ENCODE assay signal across 13 cellular contexts in the genomic region with DNA sequence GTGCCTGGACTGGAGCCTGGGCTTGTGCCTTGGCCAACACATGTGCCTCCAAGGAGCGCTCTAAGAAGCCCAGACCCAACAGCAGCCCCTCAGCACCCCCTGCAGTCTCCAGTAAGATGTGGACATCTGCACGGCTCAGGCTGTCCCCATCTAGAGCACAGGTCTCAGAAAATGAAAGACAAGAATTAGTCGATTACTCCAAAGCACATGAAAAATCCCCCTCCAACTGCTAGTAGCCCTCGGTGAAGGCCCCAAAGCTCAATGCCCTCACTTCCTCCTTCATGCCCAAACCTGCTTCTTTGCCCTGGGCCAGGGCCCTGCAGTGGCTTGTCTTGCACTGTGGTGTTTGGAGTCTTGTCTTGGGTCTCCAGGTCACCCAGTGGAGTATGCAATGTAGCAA.
DNase-seq lines count a peak whose midpoint lies in the region; ATAC-seq and TF ChIP-seq lines count a peak whose summit lies in the region.
"Had no signal": no experiment of that assay in that cellular context is flagged by ENCODE, and none has a peak within 500 bp of the region (broad histone marks: within the 10 kb centered on the region; RNA-seq: fewer than 3 reads in every experiment).

No MANE protein-coding gene starts in this region.

- no peaks in the 10 kb centered on the region for H3K27me3 Mint-ChIP-seq in activated naive CD8-positive, alpha-beta T cell treated with anti-CD3 and anti-CD28 coated beads, Interleukin-2, amount 50 U/mL, for 24 hours
- H3K27me3 Mint-ChIP-seq: CD8-positive, alpha-beta memory T cell had no signal

- peaks cover 3% of the 10 kb centered on the region for H3K4me1 Mint-ChIP-seq in activated naive CD8-positive, alpha-beta T cell treated with anti-CD3 and anti-CD28 coated beads, Interleukin-2, amount 50 U/mL, for 24 hours
- H3K4me1 Mint-ChIP-seq: CD8-positive, alpha-beta memory T cell; IgD-negative memory B cell had no signal

- TF ChIP-seq CTCF in GM12865 (IDR thresholded peaks at IDR 0.05; ENCODE audit: insufficient read depth, low read depth, low read length, missing control alignments), result peak; percentile 45

- peak; percentile 63 for ATAC-seq in GM19043 (IDR thresholded peaks at IDR 0.05; ENCODE audit: low read depth, unreplicated experiment)
- peak; percentile 73 for ATAC-seq in HG03064 (IDR thresholded peaks at IDR 0.05; ENCODE audit: low read depth, unreplicated experiment)
- peak; percentile 59 for ATAC-seq in activated naive CD8-positive, alpha-beta T cell treated with anti-CD3 and anti-CD28 coated beads, Interleukin-2, amount 50 U/mL, for 24 hours

- H3K36me3 Mint-ChIP-seq in activated naive CD8-positive, alpha-beta T cell treated with anti-CD3 and anti-CD28 coated beads, Interleukin-2, amount 50 U/mL, for 24 hours (ENCODE audit: low read depth), result no peaks in the 10 kb centered on the region
- H3K36me3 Mint-ChIP-seq: CD8-positive, alpha-beta memory T cell; IgD-negative memory B cell had no signal

- H3K27ac Mint-ChIP-seq in activated naive CD8-positive, alpha-beta T cell treated with anti-CD3 and anti-CD28 coated beads, Interleukin-2, amount 50 U/mL, for 24 hours, result no peak overlapping the region
- H3K27ac Mint-ChIP-seq: IgD-negative memory B cell had no signal

- no peak overlapping the region for H3K4me3 Mint-ChIP-seq in activated naive CD8-positive, alpha-beta T cell treated with anti-CD3 and anti-CD28 coated beads, Interleukin-2, amount 50 U/mL, for 24 hours
- H3K4me3 Mint-ChIP-seq: CD8-positive, alpha-beta memory T cell; IgD-negative memory B cell had no signal

- no peaks in the 10 kb centered on the region for H3K9me3 Mint-ChIP-seq in activated naive CD8-positive, alpha-beta T cell treated with anti-CD3 and anti-CD28 coated beads, Interleukin-2, amount 50 U/mL, for 24 hours
- H3K9me3 Mint-ChIP-seq: CD8-positive, alpha-beta memory T cell; IgD-negative memory B cell had no signal

- no peak overlapping the region for H3K4me3 ChIP-seq in GM12865 (ENCODE audit: low read depth, low read length)

- DNase-seq in GM12865 (ENCODE audit: low read depth) (peak; percentile 77), NCI-H2196 (lab: John Stamatoyannopoulos, UW; ENCODE audit: unreplicated experiment) (no peak), germinal center (ENCODE audit: low spot score) (no peak), medulla oblongata (ENCODE audit: extremely low spot score) (no peak), D341Med (ENCODE audit: low spot score) (no peak)
- peak; percentile 13 for DNase-seq in activated naive CD8-positive, alpha-beta T cell treated with anti-CD3 and anti-CD28 coated beads, Interleukin-2, amount 50 U/mL, for 24 hours
- DNase-seq: NCI-H524; stimulated activated CD4-positive, alpha-beta T cell treated with anti-CD3 and anti-CD28 coated beads, Interleukin-4, amount 100 ng/mL, for 1 hour; trophoblast cell had no signal

Comparison
In these comparisons a context has a peak if more than half of its experiments do, and no peak if none do; other contexts are left out.
1. DNase-seq: peak in GM12865 (single experiment) and activated naive CD8-positive, alpha-beta T cell treated with anti-CD3 and anti-CD28 coated beads, Interleukin-2, amount 50 U/mL, for 24 hours (single experiment); none in NCI-H2196 (single experiment), germinal center (single experiment), medulla oblongata (single experiment) and D341Med (single experiment).
2. Peak in every context shown above with its lines, with median percentiles within 50 percentile points of each other: ATAC-seq.